Comparison of ENCODE assay signal across 17 cellular contexts in genomic region chr7:154871483-154871882, GRCh38.
"Had no signal": no experiment of that assay in that cellular context is flagged by ENCODE, and none has a peak within 500 bp of the region (broad histone marks: within the 10 kb centered on the region; RNA-seq: fewer than 3 reads in every experiment).

No MANE protein-coding gene starts in this region.

- H3K4me3 ChIP-seq: adrenal gland, body of pancreas, lung, psoas muscle, stomach, thoracic aorta had no signal

- H3K4me1 ChIP-seq: body of pancreas, psoas muscle had no signal

- H3K27ac Mint-ChIP-seq: activated B cell treated with CpG ODN at 0.5 μM for 24 hours; activated T-helper 17 cell treated with anti-CD3 and anti-CD28 coated beads, Interleukin-2, amount 50 U/mL, for 72 hours; immature natural killer cell; natural killer cell treated with Interleukin-12 subunit alpha and Interleukin-12 subunit beta and Interleukin-15 and Interleukin-18, amount 100 ng/mL, for 72 hours had no signal

- H3K36me3 ChIP-seq: adrenal gland, stomach, thoracic aorta had no signal

- H3K9me3 ChIP-seq: adrenal gland, body of pancreas, psoas muscle, stomach, thoracic aorta had no signal

- H3K4me1 Mint-ChIP-seq: activated B cell treated with CpG ODN at 0.5 μM for 24 hours; activated T-helper 17 cell treated with anti-CD3 and anti-CD28 coated beads, Interleukin-2, amount 50 U/mL, for 72 hours; immature natural killer cell had no signal

- H3K36me3 Mint-ChIP-seq: immature natural killer cell; natural killer cell treated with Interleukin-12 subunit alpha and Interleukin-12 subunit beta and Interleukin-15 and Interleukin-18, amount 100 ng/mL, for 72 hours had no signal

- DNase-seq: activated B cell treated with CpG ODN at 0.5 μM for 24 hours; activated CD4-positive, alpha-beta T cell treated with anti-CD3 and anti-CD28 coated beads, Interleukin-2, amount 50 U/mL, for 1 hour; activated naive CD4-positive, alpha-beta T cell treated with anti-CD3 and anti-CD28 coated beads, Interleukin-2, amount 50 U/mL, for 16 hours; activated T-cell treated with anti-CD3 and anti-CD28 coated beads for 4 hours; body of pancreas; cerebellar nuclear complex; immature natural killer cell; left cardiac atrium; psoas muscle; stimulated activated CD4-positive, alpha-beta T cell treated with anti-CD3 and anti-CD28 coated beads, Interleukin-4, amount 100 ng/mL, for 24 hours; stomach; T-helper 2 cell had no signal

- H3K27me3 ChIP-seq: adrenal gland, body of pancreas had no signal

- H3K27ac ChIP-seq: adrenal gland, body of pancreas, psoas muscle, stomach, thoracic aorta had no signal

- ATAC-seq: activated T-helper 17 cell treated with anti-CD3 and anti-CD28 coated beads, Interleukin-2, amount 50 U/mL, for 72 hours; body of pancreas; left cardiac atrium; natural killer cell treated with Interleukin-12 subunit alpha and Interleukin-12 subunit beta and Interleukin-15 and Interleukin-18, amount 100 ng/mL, for 72 hours; psoas muscle had no signal

- H3K4me3 Mint-ChIP-seq: activated B cell treated with CpG ODN at 0.5 μM for 24 hours; activated T-helper 17 cell treated with anti-CD3 and anti-CD28 coated beads, Interleukin-2, amount 50 U/mL, for 72 hours; immature natural killer cell; natural killer cell treated with Interleukin-12 subunit alpha and Interleukin-12 subunit beta and Interleukin-15 and Interleukin-18, amount 100 ng/mL, for 72 hours had no signal
